In the genomic region with DNA sequence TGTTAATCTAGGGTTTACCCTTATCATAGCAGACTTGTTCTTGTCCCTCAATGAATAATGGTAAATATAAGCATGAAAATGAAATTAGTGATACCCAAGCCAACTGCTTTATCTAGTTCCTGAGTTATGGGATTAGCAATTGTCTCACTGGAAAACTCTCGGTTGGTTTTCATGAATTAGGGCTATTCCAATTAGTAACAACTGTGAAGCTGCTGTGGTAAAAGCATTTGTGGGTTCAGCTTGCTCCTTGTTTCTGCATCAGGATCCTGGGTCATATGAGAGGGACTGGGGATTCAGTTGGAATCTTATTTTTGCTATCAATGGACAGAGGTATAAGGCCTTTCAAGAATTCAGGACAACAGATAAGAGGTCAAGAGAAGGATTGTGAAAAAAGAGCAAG, we compare ENCODE assay signal across 10 cellular contexts. TPM values are rescaled to one million over a fixed set of nuclear protein-coding genes. Genes with fewer than 3 reads are reported as not detected.
"Had no signal": no experiment of that assay in that cellular context is flagged by ENCODE, and none has a peak within 500 bp of the region (broad histone marks: within the 10 kb centered on the region; RNA-seq: fewer than 3 reads in every experiment).

No MANE protein-coding gene starts in this region.

- H3K9ac ChIP-seq: GM23248 had no signal

- H3K4me3 ChIP-seq: GM23248, GM23338, HAP-1 had no signal

- DNase-seq: GM23248, GOT3, H7, H9, HCEC 1CT, HFFc6 had no signal

- H3K4me3 Mint-ChIP-seq: GM23338, H9, HFFc6 had no signal

- H3K27ac ChIP-seq: GM23248 had no signal

- H2AFZ ChIP-seq: GM23248, GM23338 had no signal

- H3K4me2 ChIP-seq: GM23338 had no signal

- H3K9me3 Mint-ChIP-seq: GM23338, H9, HFFc6 had no signal

- H3K27ac Mint-ChIP-seq: GM23338, H9, HFFc6 had no signal

- H3K9me3 ChIP-seq: HAP-1 had no signal

- ATAC-seq: GM23338, HCT116 had no signal

- H3K4me1 ChIP-seq: HAP-1 had no signal

- H3K36me3 ChIP-seq: HAP-1 had no signal

- FAIRE-seq: H54 had no signal

RNA-seq across cellular contexts. Expression of a gene that starts 50.2 kb away (rescaled TPM):
- total RNA-seq: GM23248, HFFc6 had no signal
- polyA plus RNA-seq: GM23248 had no signal
